In the genomic region with DNA sequence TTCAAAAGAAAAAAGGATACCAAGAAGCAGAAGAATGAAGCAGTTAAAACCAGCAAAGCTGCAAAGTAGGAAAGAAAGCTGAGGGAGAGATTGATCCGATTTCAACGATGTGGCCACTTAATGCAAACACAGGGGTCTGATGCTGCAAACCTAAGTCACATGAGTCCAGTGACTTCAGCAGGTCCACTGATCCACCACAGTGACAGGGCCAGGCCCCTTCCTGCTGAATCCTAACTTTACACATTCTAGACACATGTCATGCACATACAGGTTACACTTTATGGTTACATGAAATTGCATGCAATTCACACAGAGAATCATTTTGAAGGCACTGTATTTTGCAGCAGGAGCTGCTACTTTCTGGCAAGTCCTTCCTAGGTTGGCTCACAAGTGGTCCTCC, we compare ENCODE assay signal across 1 cellular context.
TF ChIP-seq lines count a peak whose summit lies in the region.

No MANE protein-coding gene starts in this region.

TF ChIP-seq in GM23338, 12 proteins besides CTCF, POLR2A, EP300 and RAD21 (continued from another document):
- TF ChIP-seq, protein P1, sequence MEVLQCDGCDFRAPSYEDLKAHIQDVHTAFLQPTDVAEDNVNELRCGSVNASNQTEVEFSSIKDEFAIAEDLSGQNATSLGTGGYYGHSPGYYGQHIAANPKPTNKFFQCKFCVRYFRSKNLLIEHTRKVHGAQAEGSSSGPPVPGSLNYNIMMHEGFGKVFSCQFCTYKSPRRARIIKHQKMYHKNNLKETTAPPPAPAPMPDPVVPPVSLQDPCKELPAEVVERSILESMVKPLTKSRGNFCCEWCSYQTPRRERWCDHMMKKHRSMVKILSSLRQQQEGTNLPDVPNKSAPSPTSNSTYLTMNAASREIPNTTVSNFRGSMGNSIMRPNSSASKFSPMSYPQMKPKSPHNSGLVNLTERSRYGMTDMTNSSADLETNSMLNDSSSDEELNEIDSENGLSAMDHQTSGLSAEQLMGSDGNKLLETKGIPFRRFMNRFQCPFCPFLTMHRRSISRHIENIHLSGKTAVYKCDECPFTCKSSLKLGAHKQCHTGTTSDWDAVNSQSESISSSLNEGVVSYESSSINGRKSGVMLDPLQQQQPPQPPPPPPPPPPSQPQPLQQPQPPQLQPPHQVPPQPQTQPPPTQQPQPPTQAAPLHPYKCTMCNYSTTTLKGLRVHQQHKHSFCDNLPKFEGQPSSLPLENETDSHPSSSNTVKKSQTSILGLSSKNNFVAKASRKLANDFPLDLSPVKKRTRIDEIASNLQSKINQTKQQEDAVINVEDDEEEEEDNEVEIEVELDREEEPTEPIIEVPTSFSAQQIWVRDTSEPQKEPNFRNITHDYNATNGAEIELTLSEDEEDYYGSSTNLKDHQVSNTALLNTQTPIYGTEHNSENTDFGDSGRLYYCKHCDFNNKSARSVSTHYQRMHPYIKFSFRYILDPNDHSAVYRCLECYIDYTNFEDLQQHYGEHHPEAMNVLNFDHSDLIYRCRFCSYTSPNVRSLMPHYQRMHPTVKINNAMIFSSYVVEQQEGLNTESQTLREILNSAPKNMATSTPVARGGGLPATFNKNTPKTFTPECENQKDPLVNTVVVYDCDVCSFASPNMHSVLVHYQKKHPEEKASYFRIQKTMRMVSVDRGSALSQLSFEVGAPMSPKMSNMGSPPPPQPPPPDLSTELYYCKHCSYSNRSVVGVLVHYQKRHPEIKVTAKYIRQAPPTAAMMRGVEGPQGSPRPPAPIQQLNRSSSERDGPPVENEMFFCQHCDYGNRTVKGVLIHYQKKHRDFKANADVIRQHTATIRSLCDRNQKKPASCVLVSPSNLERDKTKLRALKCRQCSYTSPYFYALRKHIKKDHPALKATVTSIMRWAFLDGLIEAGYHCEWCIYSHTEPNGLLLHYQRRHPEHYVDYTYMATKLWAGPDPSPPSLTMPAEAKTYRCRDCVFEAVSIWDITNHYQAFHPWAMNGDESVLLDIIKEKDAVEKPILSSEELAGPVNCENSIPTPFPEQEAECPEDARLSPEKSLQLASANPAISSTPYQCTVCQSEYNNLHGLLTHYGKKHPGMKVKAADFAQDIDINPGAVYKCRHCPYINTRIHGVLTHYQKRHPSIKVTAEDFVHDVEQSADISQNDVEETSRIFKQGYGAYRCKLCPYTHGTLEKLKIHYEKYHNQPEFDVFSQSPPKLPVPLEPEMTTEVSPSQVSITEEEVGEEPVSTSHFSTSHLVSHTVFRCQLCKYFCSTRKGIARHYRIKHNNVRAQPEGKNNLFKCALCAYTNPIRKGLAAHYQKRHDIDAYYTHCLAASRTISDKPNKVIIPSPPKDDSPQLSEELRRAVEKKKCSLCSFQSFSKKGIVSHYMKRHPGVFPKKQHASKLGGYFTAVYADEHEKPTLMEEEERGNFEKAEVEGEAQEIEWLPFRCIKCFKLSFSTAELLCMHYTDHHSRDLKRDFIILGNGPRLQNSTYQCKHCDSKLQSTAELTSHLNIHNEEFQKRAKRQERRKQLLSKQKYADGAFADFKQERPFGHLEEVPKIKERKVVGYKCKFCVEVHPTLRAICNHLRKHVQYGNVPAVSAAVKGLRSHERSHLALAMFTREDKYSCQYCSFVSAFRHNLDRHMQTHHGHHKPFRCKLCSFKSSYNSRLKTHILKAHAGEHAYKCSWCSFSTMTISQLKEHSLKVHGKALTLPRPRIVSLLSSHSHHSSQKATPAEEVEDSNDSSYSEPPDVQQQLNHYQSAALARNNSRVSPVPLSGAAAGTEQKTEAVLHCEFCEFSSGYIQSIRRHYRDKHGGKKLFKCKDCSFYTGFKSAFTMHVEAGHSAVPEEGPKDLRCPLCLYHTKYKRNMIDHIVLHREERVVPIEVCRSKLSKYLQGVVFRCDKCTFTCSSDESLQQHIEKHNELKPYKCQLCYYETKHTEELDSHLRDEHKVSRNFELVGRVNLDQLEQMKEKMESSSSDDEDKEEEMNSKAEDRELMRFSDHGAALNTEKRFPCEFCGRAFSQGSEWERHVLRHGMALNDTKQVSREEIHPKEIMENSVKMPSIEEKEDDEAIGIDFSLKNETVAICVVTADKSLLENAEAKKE (CRISPR knock-in tag; IDR thresholded peaks at IDR 0.05) = no peak
- TF ChIP-seq ZNF331 (CRISPR knock-in tag; IDR thresholded peaks at IDR 0.05; ENCODE audit: low read depth) (no peak), ZNF114 (CRISPR knock-in tag; IDR thresholded peaks at IDR 0.05) (no peak), CREB1 (CRISPR knock-in tag; IDR thresholded peaks at IDR 0.05; ENCODE audit: low read depth) (no peak), NANOG (IDR thresholded peaks at IDR 0.05; ENCODE audit: borderline replicate concordance) (no peak), EZH2phosphoT487 (IDR thresholded peaks at IDR 0.05; ENCODE audit: unreplicated experiment) (no peak), EZH2 (IDR thresholded peaks at IDR 0.05; ENCODE audit: low read depth, unreplicated experiment) (no peak), POLR2AphosphoS5 (IDR thresholded peaks at IDR 0.05; ENCODE audit: low read depth) (no peak)
- TF ChIP-seq, protein P2, sequence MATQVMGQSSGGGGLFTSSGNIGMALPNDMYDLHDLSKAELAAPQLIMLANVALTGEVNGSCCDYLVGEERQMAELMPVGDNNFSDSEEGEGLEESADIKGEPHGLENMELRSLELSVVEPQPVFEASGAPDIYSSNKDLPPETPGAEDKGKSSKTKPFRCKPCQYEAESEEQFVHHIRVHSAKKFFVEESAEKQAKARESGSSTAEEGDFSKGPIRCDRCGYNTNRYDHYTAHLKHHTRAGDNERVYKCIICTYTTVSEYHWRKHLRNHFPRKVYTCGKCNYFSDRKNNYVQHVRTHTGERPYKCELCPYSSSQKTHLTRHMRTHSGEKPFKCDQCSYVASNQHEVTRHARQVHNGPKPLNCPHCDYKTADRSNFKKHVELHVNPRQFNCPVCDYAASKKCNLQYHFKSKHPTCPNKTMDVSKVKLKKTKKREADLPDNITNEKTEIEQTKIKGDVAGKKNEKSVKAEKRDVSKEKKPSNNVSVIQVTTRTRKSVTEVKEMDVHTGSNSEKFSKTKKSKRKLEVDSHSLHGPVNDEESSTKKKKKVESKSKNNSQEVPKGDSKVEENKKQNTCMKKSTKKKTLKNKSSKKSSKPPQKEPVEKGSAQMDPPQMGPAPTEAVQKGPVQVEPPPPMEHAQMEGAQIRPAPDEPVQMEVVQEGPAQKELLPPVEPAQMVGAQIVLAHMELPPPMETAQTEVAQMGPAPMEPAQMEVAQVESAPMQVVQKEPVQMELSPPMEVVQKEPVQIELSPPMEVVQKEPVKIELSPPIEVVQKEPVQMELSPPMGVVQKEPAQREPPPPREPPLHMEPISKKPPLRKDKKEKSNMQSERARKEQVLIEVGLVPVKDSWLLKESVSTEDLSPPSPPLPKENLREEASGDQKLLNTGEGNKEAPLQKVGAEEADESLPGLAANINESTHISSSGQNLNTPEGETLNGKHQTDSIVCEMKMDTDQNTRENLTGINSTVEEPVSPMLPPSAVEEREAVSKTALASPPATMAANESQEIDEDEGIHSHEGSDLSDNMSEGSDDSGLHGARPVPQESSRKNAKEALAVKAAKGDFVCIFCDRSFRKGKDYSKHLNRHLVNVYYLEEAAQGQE (IDR thresholded peaks at IDR 0.05; ENCODE audit: unreplicated experiment) = no peak
- TF ChIP-seq, protein P3, sequence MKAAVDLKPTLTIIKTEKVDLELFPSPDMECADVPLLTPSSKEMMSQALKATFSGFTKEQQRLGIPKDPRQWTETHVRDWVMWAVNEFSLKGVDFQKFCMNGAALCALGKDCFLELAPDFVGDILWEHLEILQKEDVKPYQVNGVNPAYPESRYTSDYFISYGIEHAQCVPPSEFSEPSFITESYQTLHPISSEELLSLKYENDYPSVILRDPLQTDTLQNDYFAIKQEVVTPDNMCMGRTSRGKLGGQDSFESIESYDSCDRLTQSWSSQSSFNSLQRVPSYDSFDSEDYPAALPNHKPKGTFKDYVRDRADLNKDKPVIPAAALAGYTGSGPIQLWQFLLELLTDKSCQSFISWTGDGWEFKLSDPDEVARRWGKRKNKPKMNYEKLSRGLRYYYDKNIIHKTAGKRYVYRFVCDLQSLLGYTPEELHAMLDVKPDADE (IDR thresholded peaks at IDR 0.05) = no peak
